ENCODE assay signal across 14 cellular contexts in the genomic region with DNA sequence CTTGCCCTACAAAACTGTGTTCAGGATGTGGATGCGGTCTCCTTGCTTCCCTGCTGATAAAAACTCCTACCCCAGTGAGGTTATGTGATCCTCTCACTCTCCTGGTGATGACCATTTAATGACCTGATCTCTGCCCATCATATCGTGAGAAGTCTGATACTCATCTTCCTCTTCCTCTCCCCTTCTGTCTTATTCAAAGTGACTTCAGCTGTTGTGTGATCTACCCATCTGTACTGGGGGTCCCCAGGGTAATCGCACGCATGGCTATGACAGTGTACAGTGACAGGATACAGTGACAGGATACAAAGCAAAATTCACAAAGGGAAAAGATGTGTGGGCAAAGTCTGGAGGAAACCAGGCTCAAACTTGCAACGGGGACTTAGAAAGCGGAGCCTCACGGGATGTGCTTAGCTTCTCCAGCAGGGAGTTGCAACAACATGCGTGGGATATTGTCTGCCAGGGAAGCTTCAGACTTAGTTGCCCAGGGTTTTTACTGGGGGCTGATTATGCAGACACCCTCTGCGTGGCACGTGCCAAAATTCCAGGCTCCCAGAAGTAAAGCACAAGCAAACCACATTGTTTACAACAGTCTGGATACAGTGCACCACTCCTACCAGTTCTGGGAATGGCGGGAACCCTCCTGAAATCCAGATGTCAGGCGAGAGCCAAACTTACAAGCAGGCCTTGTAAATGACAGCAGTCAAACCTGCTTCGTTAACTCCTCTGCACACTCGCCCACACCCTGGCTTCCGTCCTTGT. TPM values are rescaled to one million over a fixed set of nuclear protein-coding genes. Genes with fewer than 3 reads are reported as not detected.
DNase-seq lines count a peak whose midpoint lies in the region; ATAC-seq and TF ChIP-seq lines count a peak whose summit lies in the region.
"Had no signal": no experiment of that assay in that cellular context is flagged by ENCODE, and none has a peak within 500 bp of the region (broad histone marks: within the 10 kb centered on the region; RNA-seq: fewer than 3 reads in every experiment).

No MANE protein-coding gene starts in this region.

- H3K4me3 ChIP-seq in BJ (ENCODE audit: low read depth, low read length) = no peak overlapping the region
- H3K4me3 ChIP-seq: uterus had no signal

- DNase-seq in BJ (ENCODE audit: low read depth) (peak; percentile 80), NCI-H2171 treated with DMSO at 0.1 percent for 48 hours (lab: John Stamatoyannopoulos, UW) (peak; percentile 52), fibroblast of peridontal ligament (ENCODE audit: extremely low read depth) (peak; percentile 94), progenitor cell of endocrine pancreas (ENCODE audit: low spot score, unreplicated experiment) (no peak), NCI-H1694 (lab: John Stamatoyannopoulos, UW) (no peak), OCI-M1 (lab: John Stamatoyannopoulos, UW) (no peak), T-cell (no peak)
- DNase-seq in activated CD4-positive, alpha-beta memory T cell treated with anti-CD3 and anti-CD28 coated beads, Interleukin-2, amount 10 ng/mL, durations not matched to agents 7 days and 5 days = no peak
- DNase-seq: cerebellar nuclear complex; GOT3; NCI-H2081 treated with DMSO at 0.1 percent for 48 hours; stimulated activated CD4-positive, alpha-beta T cell treated with anti-CD3 and anti-CD28 coated beads, Interleukin-2, amount 100 ng/mL, for 48 hours; uterus had no signal

- CTCF ChIA-PET in BJ (lab: Yijun Ruan, JAX) (interaction anchor here (0.6 to 1.8 kb wide), 6 partner anchors 12 to 110 kb away, joined by 3 to 4 read pairs (median 4); no protein-coding TSS in a partner anchor), T-cell (lab: Charles Lee) (no interaction called here)
- CTCF ChIA-PET in activated CD4-positive, alpha-beta memory T cell treated with anti-CD3 and anti-CD28 coated beads, Interleukin-2, amount 10 ng/mL, durations not matched to agents 7 days and 5 days (lab: Charles Lee) = interaction anchor here (0.6 kb wide), 2 partner anchors 37 to 808 kb away, joined by 3 to 4 read pairs; no protein-coding TSS in a partner anchor

- H3K27me3 Mint-ChIP-seq in progenitor cell of endocrine pancreas (no peaks in the 10 kb centered on the region), T-cell (no peaks in the 10 kb centered on the region)
- no peaks in the 10 kb centered on the region for H3K27me3 Mint-ChIP-seq in activated CD4-positive, alpha-beta memory T cell treated with anti-CD3 and anti-CD28 coated beads, Interleukin-2, amount 10 ng/mL, durations not matched to agents 7 days and 5 days
- H3K27me3 Mint-ChIP-seq: activated naive CD4-positive, alpha-beta T cell treated with anti-CD3 and anti-CD28 coated beads, Interleukin-2, amount 50 U/mL, for 24 hours had no signal

- POLR2A ChIA-PET in BJ (lab: Charles Lee) (interaction anchor here (0.6 kb wide), 1 partner anchor 60 kb away, joined by 3 read pairs; no protein-coding TSS in a partner anchor), T-cell (lab: Charles Lee) (interaction anchor here in 1 of 2 donors (0.6 kb wide), 1 partner anchor 554 kb away, joined by 5 read pairs; no protein-coding TSS in a partner anchor)
- POLR2A ChIA-PET in activated CD4-positive, alpha-beta memory T cell treated with anti-CD3 and anti-CD28 coated beads, Interleukin-2, amount 10 ng/mL, durations not matched to agents 7 days and 5 days (lab: Charles Lee) = interaction anchor here (0.9 kb wide), 1 partner anchor 65 kb away, joined by 3 read pairs; no protein-coding TSS in a partner anchor

- no peak for ATAC-seq in T-cell (replicated peaks in 1 of 4)

- TF ChIP-seq CTCF in BJ (IDR thresholded peaks at IDR 0.05; ENCODE audit: insufficient read depth, low read depth, low read length) (0 out of 2 replicates have a peak, but pooled peaks have one; percentile 6), progenitor cell of endocrine pancreas (IDR thresholded peaks at IDR 0.05; ENCODE audit: unreplicated experiment) (no peak)

- peaks cover 1% of the 10 kb centered on the region; the same call in 1 of the 2 replicates for H3K36me3 ChIP-seq in BJ (ENCODE audit: control insufficient read depth, insufficient read depth, low read length)
- H3K36me3 ChIP-seq: uterus had no signal

- H3K27me3 ChIP-seq in BJ (ENCODE audit: control insufficient read depth, insufficient read depth, low read length) = no peaks in the 10 kb centered on the region
- H3K27me3 ChIP-seq: uterus had no signal

- H3K9me3 Mint-ChIP-seq in progenitor cell of endocrine pancreas (ENCODE audit: low read depth) (no peaks in the 10 kb centered on the region), T-cell (no peaks in the 10 kb centered on the region)
- H3K9me3 Mint-ChIP-seq in activated CD4-positive, alpha-beta memory T cell treated with anti-CD3 and anti-CD28 coated beads, Interleukin-2, amount 10 ng/mL, durations not matched to agents 7 days and 5 days = no peaks in the 10 kb centered on the region
- H3K9me3 Mint-ChIP-seq: activated naive CD4-positive, alpha-beta T cell treated with anti-CD3 and anti-CD28 coated beads, Interleukin-2, amount 50 U/mL, for 24 hours had no signal

- H3K36me3 Mint-ChIP-seq in progenitor cell of endocrine pancreas (ENCODE audit: insufficient read depth) (peaks cover 12% of the 10 kb centered on the region), T-cell (peaks cover 3% of the 10 kb centered on the region)
- peaks cover 8% of the 10 kb centered on the region for H3K36me3 Mint-ChIP-seq in activated CD4-positive, alpha-beta memory T cell treated with anti-CD3 and anti-CD28 coated beads, Interleukin-2, amount 10 ng/mL, durations not matched to agents 7 days and 5 days (ENCODE audit: low read depth)

- H3K4me3 Mint-ChIP-seq in progenitor cell of endocrine pancreas (ENCODE audit: low read depth) (no peak overlapping the region), T-cell (no peak overlapping the region)
- no peak overlapping the region for H3K4me3 Mint-ChIP-seq in activated CD4-positive, alpha-beta memory T cell treated with anti-CD3 and anti-CD28 coated beads, Interleukin-2, amount 10 ng/mL, durations not matched to agents 7 days and 5 days
- H3K4me3 Mint-ChIP-seq: activated naive CD4-positive, alpha-beta T cell treated with anti-CD3 and anti-CD28 coated beads, Interleukin-2, amount 50 U/mL, for 24 hours had no signal

- H3K4me1 Mint-ChIP-seq in progenitor cell of endocrine pancreas (ENCODE audit: low read depth) (no peaks in the 10 kb centered on the region), T-cell (peaks cover 11 to 17% (median 15%) of the 10 kb centered on the region in 3 donors)
- peaks cover 27% of the 10 kb centered on the region for H3K4me1 Mint-ChIP-seq in activated CD4-positive, alpha-beta memory T cell treated with anti-CD3 and anti-CD28 coated beads, Interleukin-2, amount 10 ng/mL, durations not matched to agents 7 days and 5 days

- H3K27ac Mint-ChIP-seq in progenitor cell of endocrine pancreas (peak overlapping the region; percentile 27), T-cell (no peak overlapping the region)
- H3K27ac Mint-ChIP-seq in activated CD4-positive, alpha-beta memory T cell treated with anti-CD3 and anti-CD28 coated beads, Interleukin-2, amount 10 ng/mL, durations not matched to agents 7 days and 5 days = no peak overlapping the region
- H3K27ac Mint-ChIP-seq: activated naive CD4-positive, alpha-beta T cell treated with anti-CD3 and anti-CD28 coated beads, Interleukin-2, amount 50 U/mL, for 24 hours had no signal

RNA-seq across cellular contexts. Expression of a gene that starts 18.1 kb away (rescaled TPM):
- 16.7 and 18.7 TPM in 2 replicates for polyA plus RNA-seq in BJ (2011; rRNA removed)
- polyA minus RNA-seq in BJ (2011; rRNA and poly(A)+ RNA removed) = 12.9 and 15.6 TPM in 2 replicates
- total RNA-seq in progenitor cell of endocrine pancreas (23.7 and 31.9 TPM in 2 replicates), T-cell (10 to 100 TPM; 31.8 to 51.6 (median 34.8) TPM)
- 10 to 100 TPM; 14.3 to 14.4 TPM for total RNA-seq in activated CD4-positive, alpha-beta memory T cell treated with anti-CD3 and anti-CD28 coated beads, Interleukin-2, amount 10 ng/mL, durations not matched to agents 7 days and 5 days

Comparison
In these comparisons a context has a peak if more than half of its experiments do, and no peak if none do; other contexts are left out.
1. DNase-seq: peak in BJ (single experiment), NCI-H2171 treated with DMSO at 0.1 percent for 48 hours (single experiment) and fibroblast of peridontal ligament (single experiment); none in progenitor cell of endocrine pancreas (single experiment), NCI-H1694 (single experiment), OCI-M1 (single experiment), T-cell (0 of 34) and activated CD4-positive, alpha-beta memory T cell treated with anti-CD3 and anti-CD28 coated beads, Interleukin-2, amount 10 ng/mL, durations not matched to agents 7 days and 5 days (single experiment).
2. CTCF ChIA-PET loops: an anchor here in BJ (0.6 to 1.8 kb wide) and activated CD4-positive, alpha-beta memory T cell treated with anti-CD3 and anti-CD28 coated beads, Interleukin-2, amount 10 ng/mL, durations not matched to agents 7 days and 5 days (0.6 kb wide); none called in T-cell.